8 cellular contexts compared by ENCODE assay signal in genomic region chr4:82905205-82905604, GRCh38. TPM values are rescaled to one million over a fixed set of nuclear protein-coding genes. Genes with fewer than 3 reads are reported as not detected.
DNase-seq lines count a peak whose midpoint lies in the region; ATAC-seq lines count a peak whose summit lies in the region.

No MANE protein-coding gene starts in this region.

- H3K4me3 Mint-ChIP-seq in activated T-cell treated with anti-CD3 and anti-CD28 coated beads, Interleukin-2, amount 50 U/mL, for 72 hours: peak overlapping the region; percentile 57

- no peaks in the 10 kb centered on the region for H3K36me3 Mint-ChIP-seq in activated T-cell treated with anti-CD3 and anti-CD28 coated beads, Interleukin-2, amount 50 U/mL, for 72 hours (ENCODE audit: insufficient read depth in 2 of 2)

- no peaks in the 10 kb centered on the region for H3K27me3 Mint-ChIP-seq in activated T-cell treated with anti-CD3 and anti-CD28 coated beads, Interleukin-2, amount 50 U/mL, for 72 hours (ENCODE audit: low read depth)

- ATAC-seq in GM19468 (IDR thresholded peaks at IDR 0.05; ENCODE audit: extremely low read depth, unreplicated experiment): peak; percentile 35
- ATAC-seq in HG03460 (IDR thresholded peaks at IDR 0.05; ENCODE audit: unreplicated experiment): peak; percentile 44
- peak; percentile 48 to 50 for ATAC-seq in activated T-cell treated with anti-CD3 and anti-CD28 coated beads, Interleukin-2, amount 50 U/mL, for 72 hours (replicated peaks in 1 of 2)
- ATAC-seq in stimulated activated naive CD8-positive, alpha-beta T cell treated with anti-CD3 and anti-CD28 coated beads, Interleukin-15, Interleukin-2, amounts not matched to agents 100 U/mL and 50 U/mL, for 24 hours: peak; percentile 50
- ATAC-seq in left colon: no peak

- H3K4me1 Mint-ChIP-seq in activated T-cell treated with anti-CD3 and anti-CD28 coated beads, Interleukin-2, amount 50 U/mL, for 72 hours (ENCODE audit: low read depth): peaks cover 39% of the 10 kb centered on the region

- peak overlapping the region; percentile 5 for H3K27ac Mint-ChIP-seq in activated T-cell treated with anti-CD3 and anti-CD28 coated beads, Interleukin-2, amount 50 U/mL, for 72 hours

- intact Hi-C loops in left colon (cut with DNase I, micrococcal nuclease): no loop called here

- DNase-seq in Daoy (ENCODE audit: low read depth): peak; percentile 21
- peak; percentile 54 to 61 for DNase-seq in activated T-cell treated with anti-CD3 and anti-CD28 coated beads, Interleukin-2, amount 50 U/mL, for 72 hours
- peak; percentile 40 for DNase-seq in stimulated activated naive CD8-positive, alpha-beta T cell treated with anti-CD3 and anti-CD28 coated beads, Interleukin-15, Interleukin-2, amounts not matched to agents 100 U/mL and 50 U/mL, for 24 hours
- DNase-seq in left colon: no peak
- DNase-seq in NCI-H82 (lab: John Stamatoyannopoulos, UW): no peak
- no peak for DNase-seq in DMS79 treated with DMSO at 0.1 percent for 48 hours (lab: John Stamatoyannopoulos, UW)

- H3K9me3 Mint-ChIP-seq in activated T-cell treated with anti-CD3 and anti-CD28 coated beads, Interleukin-2, amount 50 U/mL, for 72 hours: no peaks in the 10 kb centered on the region

RNA-seq across cellular contexts. Expression of gene THAP9, which starts 4.7 kb away (rescaled TPM):
- 2.7 and 6.9 TPM in 2 replicates for total RNA-seq in Daoy (2014; rRNA removed; shearing (Covaris generic))
- 1 to 10 TPM; 4.4 to 4.6 TPM for total RNA-seq in activated T-cell treated with anti-CD3 and anti-CD28 coated beads, Interleukin-2, amount 50 U/mL, for 72 hours
- 1 to 10 TPM; 2.4 to 2.5 TPM for total RNA-seq in left colon

RNA-seq across cellular contexts. Expression of gene SEC31A, which starts 14.3 kb away (rescaled TPM):
- 63.3 and 79.6 TPM in 2 replicates for total RNA-seq in Daoy (2014; rRNA removed; shearing (Covaris generic))
- 100 to 1,000 TPM; 103 to 106 TPM for total RNA-seq in activated T-cell treated with anti-CD3 and anti-CD28 coated beads, Interleukin-2, amount 50 U/mL, for 72 hours
- 100 to 1,000 TPM; 172 to 176 TPM for total RNA-seq in left colon

Comparison
In these comparisons a context has a peak if more than half of its experiments do, and no peak if none do; other contexts are left out.
1. DNase-seq: peak in Daoy (single experiment), activated T-cell treated with anti-CD3 and anti-CD28 coated beads, Interleukin-2, amount 50 U/mL, for 72 hours (2 of 2) and stimulated activated naive CD8-positive, alpha-beta T cell treated with anti-CD3 and anti-CD28 coated beads, Interleukin-15, Interleukin-2, amounts not matched to agents 100 U/mL and 50 U/mL, for 24 hours (single experiment); none in left colon (0 of 2), NCI-H82 (single experiment) and DMS79 treated with DMSO at 0.1 percent for 48 hours (single experiment).